Comparison of ENCODE assay signal across 19 cellular contexts in the genomic region with DNA sequence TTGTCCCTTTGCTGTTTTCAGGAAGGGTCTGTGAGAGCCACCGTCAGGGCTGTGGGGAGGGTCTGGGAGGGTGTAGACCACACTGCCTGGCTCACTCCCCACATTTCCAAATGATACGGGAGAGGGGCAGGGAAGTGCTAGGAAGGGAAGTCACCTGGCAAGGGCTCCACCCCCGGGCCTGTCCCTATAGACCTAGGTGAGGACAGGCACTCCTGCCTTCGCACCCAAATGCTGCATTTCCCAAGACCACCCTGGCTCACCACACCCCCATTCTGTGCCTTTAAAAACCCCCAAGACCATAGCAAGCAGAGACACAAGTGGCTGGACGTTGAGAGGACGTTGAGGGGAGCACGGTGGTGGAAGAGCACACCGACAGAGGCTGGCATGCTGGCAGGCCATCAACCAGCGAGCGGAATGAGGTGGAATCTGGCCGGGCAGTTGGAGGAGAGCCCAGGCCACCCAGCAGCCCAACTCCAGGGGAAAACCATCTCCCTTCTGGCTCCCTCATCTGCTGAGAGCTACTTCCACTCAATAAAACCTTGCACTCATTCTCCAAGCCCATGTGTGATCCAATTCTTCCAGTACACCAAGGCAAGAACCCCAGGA. TPM values are rescaled to one million over a fixed set of nuclear protein-coding genes. Genes with fewer than 3 reads are reported as not detected.
DNase-seq lines count a peak whose midpoint lies in the region; ATAC-seq and TF ChIP-seq lines count a peak whose summit lies in the region.
"Had no signal": no experiment of that assay in that cellular context is flagged by ENCODE, and none has a peak within 500 bp of the region (broad histone marks: within the 10 kb centered on the region; RNA-seq: fewer than 3 reads in every experiment).

No MANE protein-coding gene starts in this region.

- no peak for TF ChIP-seq CTCF in uterus (IDR thresholded peaks at IDR 0.05)

- H3K4me1 ChIP-seq in uterus, result peaks cover 0 to 7% of the 10 kb centered on the region in 2 donors

- H3K27ac Mint-ChIP-seq in stimulated activated naive CD8-positive, alpha-beta T cell treated with anti-CD3 and anti-CD28 coated beads, Interleukin-15, amount 100 ng/mL, for 72 hours, result peak overlapping the region in 1 of 2 donors; percentile 21
- H3K27ac Mint-ChIP-seq: CD8-positive, alpha-beta T cell; GM23338 had no signal

- intact Hi-C loops in Right ventricle myocardium superior (cut with DNase I), result loop anchor here (5.0 kb wide), 1 partner anchor 43 kb away; a partner anchor contains a TSS
- intact Hi-C loops in uterus (cut with DNase I; ENCODE audit: low total_unique reads), result no loop called here

- no peaks in the 10 kb centered on the region for H3K27me3 Mint-ChIP-seq in stimulated activated naive CD8-positive, alpha-beta T cell treated with anti-CD3 and anti-CD28 coated beads, Interleukin-15, amount 100 ng/mL, for 72 hours

- ATAC-seq in Right ventricle myocardium superior (ENCODE audit: poor library complexity) (peak; percentile 85), left lobe of liver (peak; percentile 97), GM21825 (IDR thresholded peaks at IDR 0.05; ENCODE audit: unreplicated experiment) (no peak)
- no peak for ATAC-seq in stimulated activated naive CD8-positive, alpha-beta T cell treated with anti-CD3 and anti-CD28 coated beads, Interleukin-15, amount 100 ng/mL, for 72 hours
- ATAC-seq: CD8-positive, alpha-beta T cell; GM23338; HCT116 had no signal

- no peaks in the 10 kb centered on the region for H3K9me3 ChIP-seq in uterus
- H3K9me3 ChIP-seq: BE2C had no signal

- H3K36me3 ChIP-seq in uterus, result no peaks in the 10 kb centered on the region
- H3K36me3 ChIP-seq: BE2C had no signal

- H3K4me3 ChIP-seq in uterus, result no peak overlapping the region
- H3K4me3 ChIP-seq: GM23338 had no signal

- TF ChIP-seq POLR2A in uterus (IDR thresholded peaks at IDR 0.05), result no peak

- peaks cover 24% of the 10 kb centered on the region for H3K4me1 Mint-ChIP-seq in stimulated activated naive CD8-positive, alpha-beta T cell treated with anti-CD3 and anti-CD28 coated beads, Interleukin-15, amount 100 ng/mL, for 72 hours
- H3K4me1 Mint-ChIP-seq: GM23338 had no signal

- peak; percentile 0 for DNase-seq in activated CD8-positive, alpha-beta memory T cell treated with anti-CD3 and anti-CD28 coated beads, Interleukin-2, amount 50 U/mL, for 4 hours
- DNase-seq in activated CD8-positive, alpha-beta memory T cell treated with anti-CD3 and anti-CD28 coated beads, Interleukin-2, amount 50 U/mL, for 48 hours, result no peak
- DNase-seq in Right ventricle myocardium superior (peak; percentile 66), left lobe of liver (ENCODE audit: low spot score) (peak; percentile 79), uterus (peak; percentile 8 to 9), SKM-1 treated with dmso at 0.1 percent for 144 hours (lab: John Stamatoyannopoulos, UW; ENCODE audit: unreplicated experiment) (no peak)
- DNase-seq in stimulated activated naive CD8-positive, alpha-beta T cell treated with anti-CD3 and anti-CD28 coated beads, Interleukin-15, amount 100 ng/mL, for 72 hours, result no peak
- DNase-seq: BE2C; CD8-positive, alpha-beta T cell; DMS79 treated with DMSO at 0.1 percent for 48 hours; KBM-7; NCI-H1436; NCI-H2029 treated with DMSO at 0.1 percent for 48 hours; NCI-H774 had no signal

- no peak overlapping the region for H3K27ac ChIP-seq in uterus
- H3K27ac ChIP-seq: 22Rv1, HL-60 had no signal

- no peaks in the 10 kb centered on the region for H3K9me3 Mint-ChIP-seq in stimulated activated naive CD8-positive, alpha-beta T cell treated with anti-CD3 and anti-CD28 coated beads, Interleukin-15, amount 100 ng/mL, for 72 hours
- H3K9me3 Mint-ChIP-seq: CD8-positive, alpha-beta T cell; GM23338 had no signal

- no peaks in the 10 kb centered on the region for H3K27me3 ChIP-seq in uterus
- H3K27me3 ChIP-seq: BE2C had no signal

- no peak overlapping the region for H3K4me3 Mint-ChIP-seq in stimulated activated naive CD8-positive, alpha-beta T cell treated with anti-CD3 and anti-CD28 coated beads, Interleukin-15, amount 100 ng/mL, for 72 hours
- H3K4me3 Mint-ChIP-seq: CD8-positive, alpha-beta T cell; GM23338 had no signal

RNA-seq across cellular contexts. Expression of a gene that starts 45.7 kb away (rescaled TPM):
- total RNA-seq in Right ventricle myocardium superior, result 2.5 TPM
- 4.3 TPM for total RNA-seq in left lobe of liver
- 10 to 100 TPM in 1 of 4 donors, 1 to 10 TPM in 2, under 1 TPM in 1; 0.59 to 12.2 (median 3.1) TPM for total RNA-seq in uterus

RNA-seq across cellular contexts. Expression of a gene that starts 45.7 kb away (rescaled TPM):
- total RNA-seq in Right ventricle myocardium superior (6.2 TPM), left lobe of liver (9.4 TPM), uterus (10 to 100 TPM in 3 of 4 donors, 1 to 10 TPM in 1; 6.8 to 24.3 (median 17.7) TPM)

RNA-seq across cellular contexts. Expression of a gene that starts 48.4 kb away (rescaled TPM):
- total RNA-seq in Right ventricle myocardium superior, result 3.2 TPM
- total RNA-seq in left lobe of liver, result 0.40 TPM
- 10 to 100 TPM in 2 of 4 donors, 1 to 10 TPM in 2; 1.0 to 23.2 (median 5.8) TPM for total RNA-seq in uterus
- total RNA-seq: CD8-positive, alpha-beta T cell had no signal

Comparison
In these comparisons a context has a peak if more than half of its experiments do, and no peak if none do; other contexts are left out.
1. DNase-seq: peak in activated CD8-positive, alpha-beta memory T cell treated with anti-CD3 and anti-CD28 coated beads, Interleukin-2, amount 50 U/mL, for 4 hours (single experiment), Right ventricle myocardium superior (single experiment), left lobe of liver (single experiment) and uterus (2 of 2); none in activated CD8-positive, alpha-beta memory T cell treated with anti-CD3 and anti-CD28 coated beads, Interleukin-2, amount 50 U/mL, for 48 hours (single experiment), stimulated activated naive CD8-positive, alpha-beta T cell treated with anti-CD3 and anti-CD28 coated beads, Interleukin-15, amount 100 ng/mL, for 72 hours (0 of 2) and SKM-1 treated with dmso at 0.1 percent for 144 hours (single experiment).
2. ATAC-seq: peak in Right ventricle myocardium superior (single experiment) and left lobe of liver (single experiment); none in GM21825 (single experiment) and stimulated activated naive CD8-positive, alpha-beta T cell treated with anti-CD3 and anti-CD28 coated beads, Interleukin-15, amount 100 ng/mL, for 72 hours (single experiment).